In genomic region chr7:156935250-156935649, GRCh38 we compare ENCODE assay signal across 1 cellular context.
TF ChIP-seq lines count a peak whose summit lies in the region.

No MANE protein-coding gene starts in this region.

TF ChIP-seq in IMR-90, 13 proteins besides CTCF, POLR2A, EP300 and RAD21 (continued from another document):
- TF ChIP-seq, protein P1, sequence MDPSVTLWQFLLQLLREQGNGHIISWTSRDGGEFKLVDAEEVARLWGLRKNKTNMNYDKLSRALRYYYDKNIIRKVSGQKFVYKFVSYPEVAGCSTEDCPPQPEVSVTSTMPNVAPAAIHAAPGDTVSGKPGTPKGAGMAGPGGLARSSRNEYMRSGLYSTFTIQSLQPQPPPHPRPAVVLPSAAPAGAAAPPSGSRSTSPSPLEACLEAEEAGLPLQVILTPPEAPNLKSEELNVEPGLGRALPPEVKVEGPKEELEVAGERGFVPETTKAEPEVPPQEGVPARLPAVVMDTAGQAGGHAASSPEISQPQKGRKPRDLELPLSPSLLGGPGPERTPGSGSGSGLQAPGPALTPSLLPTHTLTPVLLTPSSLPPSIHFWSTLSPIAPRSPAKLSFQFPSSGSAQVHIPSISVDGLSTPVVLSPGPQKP (IDR thresholded peaks at IDR 0.05; ENCODE audit: borderline replicate concordance, low read depth, low read length) = no peak
- no peak for TF ChIP-seq FOS (IDR thresholded peaks at IDR 0.05; ENCODE audit: low read depth, low read length)
